In the genomic region with DNA sequence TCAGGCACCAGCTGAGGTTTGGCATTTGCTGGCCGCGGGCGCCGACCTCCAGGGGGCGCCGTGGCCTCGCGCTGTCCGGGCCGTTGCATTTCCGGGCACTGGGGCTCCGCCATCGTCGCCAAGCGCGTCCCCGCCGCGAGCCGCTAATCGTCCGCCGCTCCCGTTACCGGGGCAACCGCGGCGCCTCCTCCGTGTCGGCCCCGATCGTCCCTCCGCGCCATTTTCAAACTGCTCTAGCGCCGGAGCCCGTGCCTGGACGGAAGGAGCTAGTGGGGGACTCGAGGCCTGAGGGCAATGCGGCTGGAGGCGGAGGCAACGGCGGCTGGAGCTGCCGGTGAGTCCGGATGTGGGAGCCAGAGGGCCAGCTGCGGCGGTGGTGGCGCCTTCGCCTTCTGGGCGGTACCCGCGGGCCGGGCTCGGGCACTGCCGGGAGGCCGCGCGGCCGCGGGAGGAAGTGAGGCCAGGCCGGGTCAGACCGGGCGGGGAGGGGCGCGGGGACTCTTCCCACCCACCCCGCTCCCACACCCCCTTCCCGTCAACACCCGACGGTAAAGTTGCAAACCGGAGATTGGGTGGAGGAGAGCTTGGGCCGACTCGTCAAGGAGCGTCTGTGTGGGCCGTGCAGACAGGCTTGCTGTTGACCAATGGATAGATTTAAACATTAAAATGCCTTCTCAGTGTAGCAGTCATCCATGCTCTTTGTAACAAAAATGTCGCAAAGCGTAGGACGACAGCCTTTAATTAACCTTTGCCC, we compare ENCODE assay signal across 8 cellular contexts. TPM values are rescaled to one million over a fixed set of nuclear protein-coding genes. Genes with fewer than 3 reads are reported as not detected.
DNase-seq lines count a peak whose midpoint lies in the region; ATAC-seq and TF ChIP-seq lines count a peak whose summit lies in the region.

A gene with protein sequence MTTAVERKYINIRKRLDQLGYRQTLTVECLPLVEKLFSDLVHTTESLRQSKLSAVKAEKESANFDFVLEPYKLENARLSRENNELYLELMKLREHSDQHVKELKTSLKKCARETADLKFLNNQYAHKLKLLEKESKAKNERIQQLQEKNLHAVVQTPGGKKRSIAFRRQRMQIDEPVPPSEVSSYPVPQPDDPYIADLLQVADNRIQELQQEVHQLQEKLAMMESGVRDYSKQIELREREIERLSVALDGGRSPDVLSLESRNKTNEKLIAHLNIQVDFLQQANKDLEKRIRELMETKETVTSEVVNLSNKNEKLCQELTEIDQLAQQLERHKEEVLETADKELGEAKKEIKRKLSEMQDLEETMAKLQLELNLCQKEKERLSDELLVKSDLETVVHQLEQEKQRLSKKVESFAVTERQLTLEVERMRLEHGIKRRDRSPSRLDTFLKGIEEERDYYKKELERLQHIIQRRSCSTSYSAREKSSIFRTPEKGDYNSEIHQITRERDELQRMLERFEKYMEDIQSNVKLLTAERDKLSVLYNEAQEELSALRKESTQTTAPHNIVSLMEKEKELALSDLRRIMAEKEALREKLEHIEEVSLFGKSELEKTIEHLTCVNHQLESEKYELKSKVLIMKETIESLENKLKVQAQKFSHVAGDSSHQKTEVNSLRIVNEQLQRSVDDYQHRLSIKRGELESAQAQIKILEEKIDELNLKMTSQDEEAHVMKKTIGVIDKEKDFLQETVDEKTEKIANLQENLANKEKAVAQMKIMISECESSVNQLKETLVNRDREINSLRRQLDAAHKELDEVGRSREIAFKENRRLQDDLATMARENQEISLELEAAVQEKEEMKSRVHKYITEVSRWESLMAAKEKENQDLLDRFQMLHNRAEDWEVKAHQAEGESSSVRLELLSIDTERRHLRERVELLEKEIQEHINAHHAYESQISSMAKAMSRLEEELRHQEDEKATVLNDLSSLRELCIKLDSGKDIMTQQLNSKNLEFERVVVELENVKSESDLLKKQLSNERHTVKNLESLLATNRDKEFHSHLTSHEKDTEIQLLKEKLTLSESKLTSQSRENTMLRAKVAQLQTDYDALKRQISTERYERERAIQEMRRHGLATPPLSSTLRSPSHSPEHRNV (plus strand): TSS at position 220 of the 754 bp plus-strand sequence. CDS start 3,186 bp downstream, outside the sequence.

- H3K79me2 ChIP-seq in trophoblast cell (ENCODE audit: control insufficient read depth, insufficient read depth, low read length, poor library complexity): peaks cover 7% of the 10 kb centered on the region

- no peaks in the 10 kb centered on the region for H3K36me3 ChIP-seq in trophoblast cell (ENCODE audit: control insufficient read depth in 1 of 2, insufficient read depth in 2 of 2, low read length in 2 of 2)
- H3K36me3 ChIP-seq in transverse colon: no peaks in the 10 kb centered on the region

- peak within 1 kb of the TSS; percentile 97 for H3K27ac ChIP-seq in trophoblast cell (ENCODE audit: low read depth, low read length)
- H3K27ac ChIP-seq in transverse colon: peak within 1 kb of the TSS; percentile 84 to 94 (median 90)

- H3K4me1 Mint-ChIP-seq in activated naive CD8-positive, alpha-beta T cell treated with anti-CD3 and anti-CD28 coated beads, Interleukin-2, amount 50 U/mL, for 24 hours: peaks cover 43% of the 10 kb centered on the region

- peak within 1 kb of the TSS; percentile 91 for H4K12ac ChIP-seq in trophoblast cell (ENCODE audit: low read depth, low read length)

- H3K23ac ChIP-seq in trophoblast cell (ENCODE audit: low read length): no peak within 1 kb of the TSS

- peak within 1 kb of the TSS; percentile 87 for H2BK12ac ChIP-seq in trophoblast cell (ENCODE audit: low read length)

- TF ChIP-seq CTCF in GM13976 (IDR thresholded peaks at IDR 0.05; ENCODE audit: borderline replicate concordance, control extremely low read depth, extremely low read depth, insufficient read depth, missing control alignments) (peak; percentile 95), transverse colon (IDR thresholded peaks at IDR 0.05) (peak; percentile 91 to 96 (median 95))

- no CpG with 5 or more reads among the region's 77 CpGs for WGBS in trophoblast cell (ENCODE audit: extremely low coverage, insufficient coverage, insufficient read length)
- 0% methylated on average over 63 of the region's 77 CpGs; no CpG with 5 or more reads in 1 of the 2 donors for whole genome bisulfite sequencing in transverse colon (ENCODE audit: low coverage in 1 of 2), 2 donors

- H3K27me3 ChIP-seq in trophoblast cell (ENCODE audit: insufficient read depth, low read length): no peaks in the 10 kb centered on the region
- H3K27me3 ChIP-seq in transverse colon: no peaks in the 10 kb centered on the region

- H3K9me3 ChIP-seq in trophoblast cell (ENCODE audit: insufficient read depth, low read depth, low read length) (no peaks in the 10 kb centered on the region), transverse colon (no peaks in the 10 kb centered on the region)

- peak within 1 kb of the TSS; percentile 92 for H3K4ac ChIP-seq in trophoblast cell (ENCODE audit: low read depth, low read length)

- peak within 1 kb of the TSS; percentile 83 for H3K4me2 ChIP-seq in trophoblast cell (ENCODE audit: low read length)

- peak within 1 kb of the TSS; percentile 51 for H2AK5ac ChIP-seq in trophoblast cell (ENCODE audit: low read length)

- H3K4me1 ChIP-seq in trophoblast cell (ENCODE audit: control insufficient read depth in 1 of 2, insufficient read depth in 2 of 2, low read length in 2 of 2) (peaks cover 0 to 11% of the 10 kb centered on the region in 2 experiments), transverse colon (peaks cover 8 to 27% (median 19%) of the 10 kb centered on the region in 4 donors)

- peak; percentile 73 for ATAC-seq in HG02852 (IDR thresholded peaks at IDR 0.05; ENCODE audit: unreplicated experiment)
- peak; percentile 86 for ATAC-seq in activated naive CD8-positive, alpha-beta T cell treated with anti-CD3 and anti-CD28 coated beads, Interleukin-2, amount 50 U/mL, for 24 hours

- DNase-seq in GM13976 (ENCODE audit: low spot score) (peak; percentile 91), NCI-H1436 (lab: John Stamatoyannopoulos, UW) (peak; percentile 89), SW480 (ENCODE audit: low spot score) (peak; percentile 84), cardiac septum (ENCODE audit: low spot score) (peak; percentile 97), trophoblast cell (peak; percentile 95 to 96), transverse colon (peak; percentile 96)
- DNase-seq in activated naive CD8-positive, alpha-beta T cell treated with anti-CD3 and anti-CD28 coated beads, Interleukin-2, amount 50 U/mL, for 24 hours: peak; percentile 93

- no peak for TF ChIP-seq EP300 in transverse colon (IDR thresholded peaks at IDR 0.05; ENCODE audit: low read depth)

- peaks cover 8% of the 10 kb centered on the region for H3K36me3 Mint-ChIP-seq in activated naive CD8-positive, alpha-beta T cell treated with anti-CD3 and anti-CD28 coated beads, Interleukin-2, amount 50 U/mL, for 24 hours (ENCODE audit: low read depth)

- H2BK5ac ChIP-seq in trophoblast cell (ENCODE audit: low read depth, low read length, poor library complexity): peak within 1 kb of the TSS; percentile 97

- peak within 1 kb of the TSS; percentile 85 for H3K9ac ChIP-seq in trophoblast cell (ENCODE audit: low read length)

- in situ Hi-C loops in GM13976 (cut with MboI; ENCODE audit: low sequenced_read_pairs, unreplicated experiment): no loop called here
- in situ Hi-C loops in transverse colon (cut with MboI; ENCODE audit: low pct_ligation_motif_present in 1 of 4, low pct_unique_long_range_greater_than_20kb in 1 of 4, low sequenced_read_pairs in 3 of 4): loop anchor here in 3 of 4 donors (25.0 kb wide), 1 partner anchor 363 kb away; no protein-coding TSS in a partner anchor

- H2AFZ ChIP-seq in trophoblast cell (ENCODE audit: insufficient read depth, low read length, poor library complexity): peak within 1 kb of the TSS; percentile 100

- H3K27me3 Mint-ChIP-seq in activated naive CD8-positive, alpha-beta T cell treated with anti-CD3 and anti-CD28 coated beads, Interleukin-2, amount 50 U/mL, for 24 hours: no peaks in the 10 kb centered on the region

- peak within 1 kb of the TSS; percentile 99 for H4K91ac ChIP-seq in trophoblast cell (ENCODE audit: low read depth, low read length)

- H3K9me3 Mint-ChIP-seq in activated naive CD8-positive, alpha-beta T cell treated with anti-CD3 and anti-CD28 coated beads, Interleukin-2, amount 50 U/mL, for 24 hours: no peaks in the 10 kb centered on the region

- H4K8ac ChIP-seq in trophoblast cell (ENCODE audit: low read depth, low read length): peak within 1 kb of the TSS; percentile 98

- H3K27ac Mint-ChIP-seq in activated naive CD8-positive, alpha-beta T cell treated with anti-CD3 and anti-CD28 coated beads, Interleukin-2, amount 50 U/mL, for 24 hours: peak within 1 kb of the TSS; percentile 90

- intact Hi-C loops in cardiac septum (cut with DNase I) (loop anchor here (2.0 to 5.0 kb wide), 4 partner anchors 42 to 552 kb away; a partner anchor contains a TSS), transverse colon (cut with DNase I; ENCODE audit: low total_unique reads) (no loop called here)

- H2BK120ac ChIP-seq in trophoblast cell (ENCODE audit: insufficient read depth, low read length, poor library complexity): peak within 1 kb of the TSS; percentile 98

- peak within 1 kb of the TSS; percentile 100 for H3K14ac ChIP-seq in trophoblast cell (ENCODE audit: low read length)

- H3K4me3 Mint-ChIP-seq in activated naive CD8-positive, alpha-beta T cell treated with anti-CD3 and anti-CD28 coated beads, Interleukin-2, amount 50 U/mL, for 24 hours: peak within 1 kb of the TSS; percentile 83

- peak; percentile 42 for TF ChIP-seq POLR2A in transverse colon (IDR thresholded peaks at IDR 0.05)

- H3K18ac ChIP-seq in trophoblast cell (ENCODE audit: low read length): peak within 1 kb of the TSS; percentile 99

- peaks cover 10% of the 10 kb centered on the region for H3K79me1 ChIP-seq in trophoblast cell (ENCODE audit: low read length)

- H3K4me3 ChIP-seq in trophoblast cell (ENCODE audit: low read depth, low read length) (peak within 1 kb of the TSS; percentile 91), transverse colon (peak within 1 kb of the TSS; percentile 30 to 72 (median 64))

RNA-seq across cellular contexts. Expression of the gene that starts here (rescaled TPM):
- total RNA-seq in cardiac septum: 3.5 TPM
- 4.3 and 4.7 TPM in 2 replicates for polyA plus RNA-seq in trophoblast cell (2013)
- 10 to 100 TPM in 2 of 4 donors, 1 to 10 TPM in 2; 4.5 to 18.0 (median 9.9) TPM for total RNA-seq in transverse colon

Comparison
In these comparisons a context has a peak if more than half of its experiments do, and no peak if none do; other contexts are left out.
1. Peak in every context shown above with its lines: DNase-seq, ATAC-seq, H3K4me3 ChIP-seq and H3K27ac ChIP-seq.